ENCODE assay signal across 8 cellular contexts in the genomic region with DNA sequence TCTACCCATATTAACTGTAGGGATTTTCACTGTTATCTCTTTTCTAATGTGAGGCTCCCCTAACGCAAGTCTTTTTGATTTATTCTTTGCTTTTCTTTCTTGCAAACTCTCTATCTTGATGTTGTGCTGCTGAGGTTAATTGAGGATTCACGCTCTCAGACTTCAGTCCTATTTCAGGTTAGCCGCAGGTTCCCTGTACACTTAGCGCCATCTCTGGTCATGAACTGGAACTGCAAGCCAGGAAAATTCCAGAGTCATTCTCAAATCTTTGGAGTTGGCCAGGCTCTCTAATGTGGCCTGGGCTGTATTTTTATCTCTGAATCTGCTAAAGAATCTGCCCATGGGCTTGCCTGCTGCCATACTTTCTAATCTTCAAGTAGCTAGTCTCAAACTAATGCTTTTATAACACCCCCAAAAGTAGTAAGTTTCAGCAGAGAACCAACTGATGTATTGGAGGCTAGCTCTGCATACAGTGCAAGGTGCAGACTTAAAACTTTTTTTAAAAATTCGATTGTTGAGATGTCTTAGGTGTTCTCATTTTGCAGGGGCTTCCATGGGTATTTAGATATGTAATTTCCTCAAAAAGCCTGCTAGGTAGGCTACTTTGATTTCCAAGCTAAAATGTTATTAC.
DNase-seq lines count a peak whose midpoint lies in the region; ATAC-seq, FAIRE-seq and TF ChIP-seq lines count a peak whose summit lies in the region.

No MANE protein-coding gene starts in this region.

- H3K27me3 ChIP-seq in WERI-Rb-1 (ENCODE audit: insufficient read depth, low read depth, severe bottlenecking), result no peaks in the 10 kb centered on the region

- DNase-seq in Ammon's horn (ENCODE audit: low spot score) (peak; percentile 18), GM13976 (ENCODE audit: low spot score) (peak; percentile 8), WERI-Rb-1 (peak; percentile 28), iPS-NIHi7 (ENCODE audit: extremely low spot score) (peak; percentile 53), urothelium cell line (ENCODE audit: low spot score) (peak; percentile 36), NCI-H1694 treated with DMSO at 0.1 percent for 48 hours (lab: John Stamatoyannopoulos, UW) (no peak)

- H3K9me3 ChIP-seq in WERI-Rb-1 (ENCODE audit: severe bottlenecking), result no peaks in the 10 kb centered on the region

- ATAC-seq in HG03460 (IDR thresholded peaks at IDR 0.05; ENCODE audit: unreplicated experiment) (peak; percentile 65), GM19467 (IDR thresholded peaks at IDR 0.05; ENCODE audit: unreplicated experiment) (no peak)

- no peaks in the 10 kb centered on the region for H3K36me3 ChIP-seq in WERI-Rb-1

- TF ChIP-seq CTCF in GM13976 (IDR thresholded peaks at IDR 0.05; ENCODE audit: borderline replicate concordance, control extremely low read depth, extremely low read depth, insufficient read depth, missing control alignments) (peak; percentile 86), WERI-Rb-1 (IDR thresholded peaks at IDR 0.05; ENCODE audit: low read depth, low read length) (peak; percentile 89)

- in situ Hi-C loops in GM13976 (cut with MboI; ENCODE audit: low sequenced_read_pairs, unreplicated experiment), result no loop called here

- FAIRE-seq in urothelium cell line (lab: Jason Lieb, UNC), result no peak

- no peak overlapping the region for H3K27ac ChIP-seq in WERI-Rb-1

- no peak overlapping the region for H3K4me3 ChIP-seq in WERI-Rb-1 (ENCODE audit: low read depth, low read length)
